8 cellular contexts compared by ENCODE assay signal in genomic region chrX:71301195-71301924, GRCh38. TPM values are rescaled to one million over a fixed set of nuclear protein-coding genes. Genes with fewer than 3 reads are reported as not detected.
DNase-seq lines count a peak whose midpoint lies in the region; ATAC-seq and TF ChIP-seq lines count a peak whose summit lies in the region.

TSS of gene ITGB1BP2 (plus strand) at chrX:71301750. CDS start at chrX:71301807, 57 bp downstream.

- peaks cover 19% of the 10 kb centered on the region for H3K4me1 Mint-ChIP-seq in activated T-cell treated with anti-CD3 and anti-CD28 coated beads, Interleukin-2, amount 50 U/mL, for 24 hours (ENCODE audit: low read depth)
- H3K4me1 Mint-ChIP-seq in activated CD4-positive, alpha-beta memory T cell treated with anti-CD3 and anti-CD28 coated beads, Interleukin-2, amount 10 ng/mL, durations not matched to agents 7 days and 5 days = peaks cover 22% of the 10 kb centered on the region

- H3K27ac Mint-ChIP-seq in activated T-cell treated with anti-CD3 and anti-CD28 coated beads, Interleukin-2, amount 50 U/mL, for 24 hours = peak within 1 kb of the TSS; percentile 44
- peak within 1 kb of the TSS; percentile 57 for H3K27ac Mint-ChIP-seq in activated CD4-positive, alpha-beta memory T cell treated with anti-CD3 and anti-CD28 coated beads, Interleukin-2, amount 10 ng/mL, durations not matched to agents 7 days and 5 days

- intact Hi-C loops in upper lobe of right lung (cut with DNase I) = no loop called here

- no peak for DNase-seq in activated T-cell treated with anti-CD3 and anti-CD28 coated beads, Interleukin-2, amount 50 U/mL, for 24 hours
- DNase-seq in activated T-cell treated with anti-CD3 and anti-CD28 coated beads for 4 hours = no peak
- no peak for DNase-seq in activated CD4-positive, alpha-beta memory T cell treated with anti-CD3 and anti-CD28 coated beads, Interleukin-2, amount 10 ng/mL, durations not matched to agents 7 days and 5 days
- DNase-seq in right atrium auricular region (ENCODE audit: low spot score) = no peak
- DNase-seq in upper lobe of right lung = no peak
- no peak for DNase-seq in superior temporal gyrus (ENCODE audit: extremely low spot score)
- DNase-seq in activated CD4-positive, CD25-positive, alpha-beta regulatory T cell (lab: John Stamatoyannopoulos, UW) = no peak

- CTCF ChIA-PET in activated CD4-positive, alpha-beta memory T cell treated with anti-CD3 and anti-CD28 coated beads, Interleukin-2, amount 10 ng/mL, durations not matched to agents 7 days and 5 days (lab: Charles Lee) = no interaction called here

- H3K36me3 ChIP-seq in right atrium auricular region = peaks cover 33% of the 10 kb centered on the region
- peaks cover 36% of the 10 kb centered on the region for H3K36me3 ChIP-seq in upper lobe of right lung

- H3K4me1 ChIP-seq in right atrium auricular region (peaks cover 0 to 7% of the 10 kb centered on the region in 2 donors), upper lobe of right lung (no peaks in the 10 kb centered on the region)

- H3K4me3 ChIP-seq in right atrium auricular region = peak within 1 kb of the TSS; percentile 36 to 38
- H3K4me3 ChIP-seq in upper lobe of right lung = no peak within 1 kb of the TSS

- H3K9me3 Mint-ChIP-seq in activated T-cell treated with anti-CD3 and anti-CD28 coated beads, Interleukin-2, amount 50 U/mL, for 24 hours = no peaks in the 10 kb centered on the region
- no peaks in the 10 kb centered on the region for H3K9me3 Mint-ChIP-seq in activated CD4-positive, alpha-beta memory T cell treated with anti-CD3 and anti-CD28 coated beads, Interleukin-2, amount 10 ng/mL, durations not matched to agents 7 days and 5 days

- POLR2A ChIA-PET in activated CD4-positive, alpha-beta memory T cell treated with anti-CD3 and anti-CD28 coated beads, Interleukin-2, amount 10 ng/mL, durations not matched to agents 7 days and 5 days (lab: Charles Lee) = interaction anchor here (0.6 to 1.2 kb wide), 3 partner anchors 12 to 64 kb away, joined by 3 to 4 read pairs (median 3); partner anchors contain the start of gene TAF1

- peaks cover 89% of the 10 kb centered on the region for H3K36me3 Mint-ChIP-seq in activated T-cell treated with anti-CD3 and anti-CD28 coated beads, Interleukin-2, amount 50 U/mL, for 24 hours (ENCODE audit: low read depth)
- H3K36me3 Mint-ChIP-seq in activated CD4-positive, alpha-beta memory T cell treated with anti-CD3 and anti-CD28 coated beads, Interleukin-2, amount 10 ng/mL, durations not matched to agents 7 days and 5 days (ENCODE audit: low read depth) = peaks cover 81% of the 10 kb centered on the region

- ATAC-seq in upper lobe of right lung (peak; percentile 26), HG03159 (IDR thresholded peaks at IDR 0.05; ENCODE audit: unreplicated experiment) (no peak)

- no peak for TF ChIP-seq CTCF in right atrium auricular region (IDR thresholded peaks at IDR 0.05)
- TF ChIP-seq CTCF in upper lobe of right lung (IDR thresholded peaks at IDR 0.05) = no peak

- H3K9me3 ChIP-seq in right atrium auricular region (no peaks in the 10 kb centered on the region), upper lobe of right lung (no peaks in the 10 kb centered on the region)

- H3K27me3 Mint-ChIP-seq in activated T-cell treated with anti-CD3 and anti-CD28 coated beads, Interleukin-2, amount 50 U/mL, for 24 hours = peaks cover 20% of the 10 kb centered on the region
- H3K27me3 Mint-ChIP-seq in activated CD4-positive, alpha-beta memory T cell treated with anti-CD3 and anti-CD28 coated beads, Interleukin-2, amount 10 ng/mL, durations not matched to agents 7 days and 5 days = no peaks in the 10 kb centered on the region

- H3K4me3 Mint-ChIP-seq in activated T-cell treated with anti-CD3 and anti-CD28 coated beads, Interleukin-2, amount 50 U/mL, for 24 hours = no peak within 1 kb of the TSS
- no peak within 1 kb of the TSS for H3K4me3 Mint-ChIP-seq in activated CD4-positive, alpha-beta memory T cell treated with anti-CD3 and anti-CD28 coated beads, Interleukin-2, amount 10 ng/mL, durations not matched to agents 7 days and 5 days

- H3K27me3 ChIP-seq in right atrium auricular region = no peaks in the 10 kb centered on the region
- H3K27me3 ChIP-seq in upper lobe of right lung = no peaks in the 10 kb centered on the region

- H3K27ac ChIP-seq in right atrium auricular region = peak within 1 kb of the TSS; percentile 69 to 79
- H3K27ac ChIP-seq in upper lobe of right lung = no peak within 1 kb of the TSS

RNA-seq across cellular contexts. Expression of gene ITGB1BP2, which starts in this region (rescaled TPM):
- 1 to 10 TPM; 2.9 to 4.4 TPM for total RNA-seq in activated CD4-positive, alpha-beta memory T cell treated with anti-CD3 and anti-CD28 coated beads, Interleukin-2, amount 10 ng/mL, durations not matched to agents 7 days and 5 days
- total RNA-seq in right atrium auricular region = 100 to 1,000 TPM; 102 to 172 TPM
- 0.38 TPM for total RNA-seq in upper lobe of right lung

Comparison
In these comparisons a context has a peak if more than half of its experiments do, and no peak if none do; other contexts are left out.
1. RNA of gene ITGB1BP2 (total RNA-seq): 102 to 172 TPM in right atrium auricular region; 2.9 to 4.4 TPM in activated CD4-positive, alpha-beta memory T cell treated with anti-CD3 and anti-CD28 coated beads, Interleukin-2, amount 10 ng/mL, durations not matched to agents 7 days and 5 days and 0.38 TPM in upper lobe of right lung (single experiment); every median in the first group is over 10 times any median in the second.
2. Peak in ATAC-seq in upper lobe of right lung; RNA of the gene not detected or under 1 TPM.